In genomic region chr16:72947379-72948237, GRCh38 we compare ENCODE assay signal across 1 cellular context.
TF ChIP-seq lines count a peak whose summit lies in the region.

No MANE protein-coding gene starts in this region.

TF ChIP-seq in HepG2, 621 proteins besides CTCF, POLR2A, EP300 and RAD21 (continued from another document and continues in another):
- no peak for TF ChIP-seq ZBTB44 (CRISPR knock-in tag; IDR thresholded peaks at IDR 0.05)
- TF ChIP-seq RNF2 (conservative IDR thresholded peaks at IDR 0.05; ENCODE audit: low read depth) = no peak
- TF ChIP-seq ZNF768 (CRISPR knock-in tag; IDR thresholded peaks at IDR 0.05) = no peak
- no peak for TF ChIP-seq IRX3 (CRISPR knock-in tag; IDR thresholded peaks at IDR 0.05; ENCODE audit: borderline replicate concordance, low read depth)
- 0 out of 2 replicates have a peak, but pooled peaks have one; percentile 13 for TF ChIP-seq SPEN (CRISPR knock-in tag; IDR thresholded peaks at IDR 0.05; ENCODE audit: low read depth)
- TF ChIP-seq RXRA (CRISPR knock-in tag; IDR thresholded peaks at IDR 0.05) = peak; percentile 76
- no peak for TF ChIP-seq IKZF4 (CRISPR knock-in tag; IDR thresholded peaks at IDR 0.05; ENCODE audit: borderline replicate concordance, low read depth, not compliant biosample characterization)
- no peak for TF ChIP-seq HNRNPK (IDR thresholded peaks at IDR 0.05; ENCODE audit: low read depth, low read length, poor library complexity, severe bottlenecking)
- 0 out of 4 replicates have a peak, but pooled peaks of 1 of the 2 experiments have one; percentile 1 for TF ChIP-seq MAFK (conservative IDR thresholded peaks at IDR 0.05 in 1 of 2, IDR thresholded peaks at IDR 0.05 in 1 of 2; ENCODE audit: low read length in 2 of 2)
- TF ChIP-seq ZNF567 (CRISPR knock-in tag; IDR thresholded peaks at IDR 0.05; ENCODE audit: borderline replicate concordance) = no peak
- no peak for TF ChIP-seq FOXP1 (IDR thresholded peaks at IDR 0.05)
- TF ChIP-seq FOXP1 (CRISPR knock-in tag; IDR thresholded peaks at IDR 0.05) = peak; percentile 21; the same call in 1 of the 2 replicates
- no peak for TF ChIP-seq ZSCAN21 (CRISPR knock-in tag; IDR thresholded peaks at IDR 0.05; ENCODE audit: borderline replicate concordance)
- TF ChIP-seq BCL3 (CRISPR knock-in tag; IDR thresholded peaks at IDR 0.05) = no peak
- no peak for TF ChIP-seq RBAK (CRISPR knock-in tag; IDR thresholded peaks at IDR 0.05)
- no peak for TF ChIP-seq ATF7-NPFF (CRISPR knock-in tag; IDR thresholded peaks at IDR 0.05; ENCODE audit: low read depth)
- peak; percentile 46; the same call in 1 of the 2 replicates for TF ChIP-seq ZBTB39 (CRISPR knock-in tag; IDR thresholded peaks at IDR 0.05)
- peak; percentile 49; the same call in 1 of the 2 replicates for TF ChIP-seq ARNTL (CRISPR knock-in tag; IDR thresholded peaks at IDR 0.05)
- no peak for TF ChIP-seq GZF1 (CRISPR knock-in tag; IDR thresholded peaks at IDR 0.05)
- peak; percentile 70; the same call in 1 of the 2 replicates for TF ChIP-seq ZNF503 (CRISPR knock-in tag; IDR thresholded peaks at IDR 0.05)
- no peak for TF ChIP-seq ZNF30 (CRISPR knock-in tag; IDR thresholded peaks at IDR 0.05)
- no peak for TF ChIP-seq TCF7 (IDR thresholded peaks at IDR 0.05; ENCODE audit: low read depth)
- no peak for TF ChIP-seq HNF1A (IDR thresholded peaks at IDR 0.05; ENCODE audit: low read depth)
- TF ChIP-seq HNF1A (CRISPR knock-in tag; IDR thresholded peaks at IDR 0.05; ENCODE audit: borderline replicate concordance) = peak; percentile 69; the same call in 1 of the 2 replicates
- no peak for TF ChIP-seq NFE2L1 (CRISPR knock-in tag; IDR thresholded peaks at IDR 0.05; ENCODE audit: borderline replicate concordance)
- TF ChIP-seq ZNF709 (CRISPR knock-in tag; IDR thresholded peaks at IDR 0.05) = no peak
- TF ChIP-seq TFAP4 (IDR thresholded peaks at IDR 0.05; ENCODE audit: borderline replicate concordance, low read depth) = no peak; the same call in 1 of the 2 replicates
- TF ChIP-seq CENPBD1 (CRISPR knock-in tag; IDR thresholded peaks at IDR 0.05; ENCODE audit: borderline replicate concordance, low read depth) = no peak
- no peak for TF ChIP-seq FOXM1 (CRISPR knock-in tag; IDR thresholded peaks at IDR 0.05)
- no peak for TF ChIP-seq ZNF572 (CRISPR knock-in tag; IDR thresholded peaks at IDR 0.05)
- peak; percentile 81; the same call in 1 of the 2 replicates for TF ChIP-seq ZNF710 (CRISPR knock-in tag; IDR thresholded peaks at IDR 0.05; ENCODE audit: borderline replicate concordance)
- no peak for TF ChIP-seq BATF2 (CRISPR knock-in tag; IDR thresholded peaks at IDR 0.05)
- no peak for TF ChIP-seq MTERF4 (CRISPR knock-in tag; IDR thresholded peaks at IDR 0.05)
- no peak for TF ChIP-seq POLR2G (IDR thresholded peaks at IDR 0.05; ENCODE audit: low read depth, low read length)
- TF ChIP-seq SALL2 (CRISPR knock-in tag; IDR thresholded peaks at IDR 0.05) = peak; percentile 34; the same call in 1 of the 2 replicates
- no peak for TF ChIP-seq HDAC1 (CRISPR knock-in tag; IDR thresholded peaks at IDR 0.05)
- 0 out of 2 replicates have a peak, but pooled peaks have one; percentile 49 for TF ChIP-seq ZNF775 (CRISPR knock-in tag; IDR thresholded peaks at IDR 0.05; ENCODE audit: borderline replicate concordance)
- TF ChIP-seq ZNF850 (CRISPR knock-in tag; conservative IDR thresholded peaks at IDR 0.05) = no peak
- TF ChIP-seq DNMT1 (CRISPR knock-in tag; IDR thresholded peaks at IDR 0.05) = no peak
- TF ChIP-seq ATF5 (CRISPR knock-in tag; IDR thresholded peaks at IDR 0.05; ENCODE audit: low read depth) = no peak
- no peak for TF ChIP-seq ZFP36L1 (CRISPR knock-in tag; IDR thresholded peaks at IDR 0.05)
- TF ChIP-seq HIVEP1 (CRISPR knock-in tag; IDR thresholded peaks at IDR 0.05) = no peak
- TF ChIP-seq ZNF589 (CRISPR knock-in tag; conservative IDR thresholded peaks at IDR 0.05) = no peak
- TF ChIP-seq ZNF430 (CRISPR knock-in tag; IDR thresholded peaks at IDR 0.05) = no peak
- no peak for TF ChIP-seq ZNF496 (CRISPR knock-in tag; IDR thresholded peaks at IDR 0.05; ENCODE audit: insufficient replicate concordance)
- no peak for TF ChIP-seq SAFB2 (CRISPR knock-in tag; IDR thresholded peaks at IDR 0.05; ENCODE audit: borderline replicate concordance, low read depth)
- TF ChIP-seq REL (CRISPR knock-in tag; conservative IDR thresholded peaks at IDR 0.05) = no peak
